Comparison of ENCODE assay signal across 1 cellular context in the genomic region with DNA sequence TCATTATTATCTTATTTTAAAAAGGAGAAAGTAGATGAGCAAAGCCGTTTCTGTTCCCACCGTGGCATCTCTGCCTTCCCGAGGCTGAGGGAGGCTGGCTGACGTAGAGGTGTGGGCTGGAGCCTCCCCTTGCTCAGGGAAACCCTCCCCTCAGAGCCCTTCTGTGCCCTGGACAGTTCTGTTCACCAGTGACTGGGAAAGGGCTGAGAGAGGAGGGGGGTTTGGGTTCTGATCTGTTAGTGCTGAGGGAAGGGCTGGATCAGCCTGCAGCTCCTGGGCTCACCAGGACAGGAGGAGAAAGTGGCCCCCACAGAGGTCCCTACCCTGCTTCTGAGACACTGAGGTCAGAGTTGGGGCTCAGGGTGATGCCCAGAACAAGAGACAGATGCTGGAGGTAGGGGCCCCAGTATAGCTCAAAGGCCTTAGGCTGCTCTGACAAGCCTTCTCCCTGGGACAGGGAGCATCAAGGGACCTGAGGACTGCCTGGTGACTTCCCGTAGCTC.
TF ChIP-seq lines count a peak whose summit lies in the region.

No MANE protein-coding gene starts in this region.

TF ChIP-seq in SK-N-SH, 30 proteins besides CTCF, POLR2A, EP300 and RAD21 (continued from another document):
- TF ChIP-seq, protein P1, sequence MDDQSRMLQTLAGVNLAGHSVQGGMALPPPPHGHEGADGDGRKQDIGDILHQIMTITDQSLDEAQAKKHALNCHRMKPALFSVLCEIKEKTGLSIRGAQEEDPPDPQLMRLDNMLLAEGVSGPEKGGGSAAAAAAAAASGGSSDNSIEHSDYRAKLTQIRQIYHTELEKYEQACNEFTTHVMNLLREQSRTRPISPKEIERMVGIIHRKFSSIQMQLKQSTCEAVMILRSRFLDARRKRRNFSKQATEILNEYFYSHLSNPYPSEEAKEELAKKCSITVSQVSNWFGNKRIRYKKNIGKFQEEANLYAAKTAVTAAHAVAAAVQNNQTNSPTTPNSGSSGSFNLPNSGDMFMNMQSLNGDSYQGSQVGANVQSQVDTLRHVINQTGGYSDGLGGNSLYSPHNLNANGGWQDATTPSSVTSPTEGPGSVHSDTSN (IDR thresholded peaks at IDR 0.05): no peak
- TF ChIP-seq SIN3A (IDR thresholded peaks at IDR 0.05; ENCODE audit: borderline replicate concordance, low read depth, low read length): no peak
- no peak for TF ChIP-seq NFIC (IDR thresholded peaks at IDR 0.05; ENCODE audit: borderline replicate concordance)
- no peak for TF ChIP-seq NRF1 (IDR thresholded peaks at IDR 0.05; ENCODE audit: low read depth, low read length)
- TF ChIP-seq FOXM1 (IDR thresholded peaks at IDR 0.05; ENCODE audit: low read depth): no peak
- TF ChIP-seq JUND (IDR thresholded peaks at IDR 0.05): no peak
- no peak for TF ChIP-seq TCF12 (IDR thresholded peaks at IDR 0.05)
- no peak for TF ChIP-seq GABPA (IDR thresholded peaks at IDR 0.05; ENCODE audit: low read depth)
TF ChIP-seq in SK-N-SH: peak in this region for 0.
